Comparison of ENCODE assay signal across 28 cellular contexts in the genomic region with DNA sequence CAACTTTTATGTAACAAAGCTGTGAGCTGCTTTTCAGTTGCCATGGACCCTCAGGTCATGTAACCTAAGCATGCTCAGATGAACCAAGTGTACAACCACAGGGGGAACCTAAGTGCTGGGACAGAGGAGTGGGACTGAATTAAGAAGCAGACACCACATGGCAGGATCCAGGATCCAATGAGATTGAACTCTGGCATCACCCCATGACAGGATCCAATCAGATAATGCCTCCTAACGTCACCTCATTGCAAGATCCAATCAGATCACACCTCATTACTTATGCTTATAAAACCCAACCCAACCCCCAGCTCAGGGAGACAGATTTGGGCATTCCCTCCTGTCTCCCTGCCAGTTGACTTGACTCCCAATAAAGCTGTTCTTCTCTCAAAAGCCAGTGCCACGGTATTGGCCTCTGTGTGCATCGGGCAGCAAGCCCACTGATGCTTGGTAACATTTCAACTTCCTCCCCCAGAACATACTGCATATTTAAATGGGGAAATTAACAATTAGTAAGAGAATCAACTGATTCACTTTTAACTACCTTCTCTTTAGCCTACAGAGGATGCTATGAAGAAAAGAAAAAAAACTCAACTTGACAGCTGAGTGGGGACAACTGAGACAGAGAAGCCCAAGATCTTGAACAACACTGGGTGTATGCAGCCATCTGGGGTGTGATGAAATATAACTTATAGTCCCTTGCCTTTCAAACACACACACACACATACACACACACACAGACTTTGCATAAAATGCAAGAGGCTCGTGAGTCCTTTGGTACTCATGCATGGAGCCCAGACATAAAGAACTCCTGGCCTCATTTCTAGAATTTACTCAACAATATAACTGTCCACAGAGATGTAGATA.
DNase-seq lines count a peak whose midpoint lies in the region; ATAC-seq, FAIRE-seq and TF ChIP-seq lines count a peak whose summit lies in the region.
"Had no signal": no experiment of that assay in that cellular context is flagged by ENCODE, and none has a peak within 500 bp of the region (broad histone marks: within the 10 kb centered on the region; RNA-seq: fewer than 3 reads in every experiment).

No MANE protein-coding gene starts in this region.

- H3K27ac ChIP-seq in A673 (ENCODE audit: low read depth, low read length, poor library complexity, severe bottlenecking), result peak overlapping the region; percentile 25
- no peak overlapping the region for H3K27ac ChIP-seq in HEK293 (ENCODE audit: extremely low read depth, low read depth, low read length)
- H3K27ac ChIP-seq in endodermal cell (ENCODE audit: low read depth, low read length), result peak overlapping the region; percentile 16
- H3K27ac ChIP-seq: BLaER1 treated with 17β-estradiol and CSF1 and Interleukin-3, amounts not matched to agents 10 nM and 100 nM; colonic mucosa; esophagus squamous epithelium; gastrocnemius medialis; ovary; uterus had no signal

- CTCF ChIA-PET in A673 (lab: Charles Lee) (no interaction called here), HEK293 (lab: Yijun Ruan, JAX) (interaction anchor here (1.2 kb wide), 1 partner anchor 218 kb away, joined by 3 read pairs; no protein-coding TSS in a partner anchor)

- H3K36me3 ChIP-seq in A673 (ENCODE audit: insufficient read depth, low read length, poor library complexity, severe bottlenecking) (no peaks in the 10 kb centered on the region), HEK293 (ENCODE audit: control insufficient read depth in 2 of 2, insufficient read depth in 1 of 2, low read length in 2 of 2) (no peaks in the 10 kb centered on the region), endodermal cell (ENCODE audit: control insufficient read depth, insufficient read depth, low read length) (no peaks in the 10 kb centered on the region)
- H3K36me3 ChIP-seq: colonic mucosa, gastrocnemius medialis, ovary, uterus had no signal

- POLR2A ChIA-PET in A673 (lab: Charles Lee; ENCODE audit: low non-redundant PET) (no interaction called here), HEK293 (lab: Yijun Ruan, JAX) (no interaction called here)

- peak; percentile 24 for DNase-seq in A673 (ENCODE audit: low spot score)
- DNase-seq in NCI-H82 treated with DMSO at 0.1 percent for 48 hours (lab: John Stamatoyannopoulos, UW; ENCODE audit: unreplicated experiment), result peak; percentile 99
- no peak for DNase-seq in endodermal cell
- no peak for DNase-seq in activated CD4-positive, alpha-beta T cell treated with anti-CD3 and anti-CD28 coated beads for 4 hours
- DNase-seq in H54 (ENCODE audit: insufficient read length, low spot score), result no peak
- DNase-seq in activated T-cell treated with anti-CD3 and anti-CD28 coated beads, Interleukin-2, amount 50 U/mL, for 72 hours, result no peak
- DNase-seq: ACHN; activated CD4-positive, alpha-beta memory T cell treated with anti-CD3 and anti-CD28 coated beads, Interleukin-2, amount 10 ng/mL, durations not matched to agents 7 days and 5 days; activated effector memory CD4-positive, alpha-beta T cell treated with Interleukin-2 at 50 U/mL for 16 hours; colonic mucosa; esophagus squamous epithelium; gastrocnemius medialis; HFFc6; islet precursor cell; KG1; left ventricle myocardium superior; natural killer cell; NCI-H146; OCI-M1; ovary; Right ventricle myocardium superior; stimulated activated CD4-positive, alpha-beta T cell treated with anti-CD3 and anti-CD28 coated beads, Interleukin-2, amount 100 ng/mL, for 24 hours; uterus had no signal

- H3K4me3 Mint-ChIP-seq in endodermal cell, result no peak overlapping the region
- H3K4me3 Mint-ChIP-seq in activated T-cell treated with anti-CD3 and anti-CD28 coated beads, Interleukin-2, amount 50 U/mL, for 72 hours, result no peak overlapping the region
- H3K4me3 Mint-ChIP-seq: activated CD4-positive, alpha-beta memory T cell treated with anti-CD3 and anti-CD28 coated beads, Interleukin-2, amount 10 ng/mL, durations not matched to agents 7 days and 5 days; HFFc6; natural killer cell had no signal

- intact Hi-C loops in A673 (cut with micrococcal nuclease; ENCODE audit: unreplicated experiment), result no loop called here

- H3K9me3 ChIP-seq in A673 (ENCODE audit: low read depth, low read length, poor library complexity, severe bottlenecking) (no peaks in the 10 kb centered on the region), HEK293 (ENCODE audit: control insufficient read depth, insufficient read depth, low read depth, low read length) (no peaks in the 10 kb centered on the region), endodermal cell (ENCODE audit: control insufficient read depth, low read length) (no peaks in the 10 kb centered on the region)
- H3K9me3 ChIP-seq: colonic mucosa, esophagus squamous epithelium, gastrocnemius medialis, ovary, uterus had no signal

- FAIRE-seq in H54 (lab: Jason Lieb, UNC), result no peak
- FAIRE-seq: GM19239 had no signal

- no peak for TF ChIP-seq POLR2A in H54 (IDR thresholded peaks at IDR 0.05; ENCODE audit: low read depth, low read length)

- H3K4me1 ChIP-seq in A673 (ENCODE audit: insufficient read depth, low read length, poor library complexity, severe bottlenecking), result peaks cover 39% of the 10 kb centered on the region
- H3K4me1 ChIP-seq in HEK293 (ENCODE audit: control insufficient read depth, insufficient read depth, low read length), result no peaks in the 10 kb centered on the region
- H3K4me1 ChIP-seq in endodermal cell (ENCODE audit: control insufficient read depth, insufficient read depth, low read length), result no peaks in the 10 kb centered on the region
- H3K4me1 ChIP-seq: colonic mucosa, esophagus squamous epithelium, gastrocnemius medialis, uterus had no signal

- H3K27me3 ChIP-seq in A673 (replicated peaks; ENCODE audit: insufficient read depth, low read depth, low read length, poor library complexity) (no peaks in the 10 kb centered on the region), endodermal cell (ENCODE audit: control insufficient read depth, insufficient read depth, low read length, poor library complexity, severe bottlenecking) (no peaks in the 10 kb centered on the region)
- H3K27me3 ChIP-seq: BLaER1 treated with 17β-estradiol and CSF1 and Interleukin-3, amounts not matched to agents 10 nM and 100 nM; colonic mucosa; esophagus squamous epithelium; gastrocnemius medialis; ovary; uterus had no signal

- no peaks in the 10 kb centered on the region for H3K27me3 Mint-ChIP-seq in endodermal cell (ENCODE audit: insufficient read depth)
- H3K27me3 Mint-ChIP-seq in activated T-cell treated with anti-CD3 and anti-CD28 coated beads, Interleukin-2, amount 50 U/mL, for 72 hours (ENCODE audit: low read depth), result no peaks in the 10 kb centered on the region
- H3K27me3 Mint-ChIP-seq: activated CD4-positive, alpha-beta memory T cell treated with anti-CD3 and anti-CD28 coated beads, Interleukin-2, amount 10 ng/mL, durations not matched to agents 7 days and 5 days had no signal

- no peak for ATAC-seq in activated T-cell treated with anti-CD3 and anti-CD28 coated beads, Interleukin-2, amount 50 U/mL, for 72 hours (replicated peaks in 1 of 2)
- no peak for ATAC-seq in GM19328 (IDR thresholded peaks at IDR 0.05; ENCODE audit: unreplicated experiment)
- ATAC-seq: gastrocnemius medialis, left ventricle myocardium superior, natural killer cell had no signal

- 87 to 93% methylated on average over 3 to 4 of the region's 4 CpGs for WGBS in endodermal cell (ENCODE audit: insufficient coverage in 1 of 2, insufficient read length in 1 of 2), 2 experiments

- H3K9me3 Mint-ChIP-seq in endodermal cell, result no peaks in the 10 kb centered on the region
- H3K9me3 Mint-ChIP-seq in activated T-cell treated with anti-CD3 and anti-CD28 coated beads, Interleukin-2, amount 50 U/mL, for 72 hours, result no peaks in the 10 kb centered on the region
- H3K9me3 Mint-ChIP-seq: activated CD4-positive, alpha-beta memory T cell treated with anti-CD3 and anti-CD28 coated beads, Interleukin-2, amount 10 ng/mL, durations not matched to agents 7 days and 5 days; HFFc6; natural killer cell had no signal

- no peak overlapping the region for H3K4me3 ChIP-seq in A673 (ENCODE audit: low read depth, low read length, poor library complexity, severe bottlenecking)
- H3K4me3 ChIP-seq in HEK293 (ENCODE audit: low read depth, low read length), result no peak overlapping the region
- H3K4me3 ChIP-seq in endodermal cell (ENCODE audit: low read length), result no peak overlapping the region
- H3K4me3 ChIP-seq: BLaER1 treated with 17β-estradiol and CSF1 and Interleukin-3, amounts not matched to agents 10 nM and 100 nM; colonic mucosa; esophagus squamous epithelium; gastrocnemius medialis; ovary; smooth muscle cell; uterus had no signal

- no peak overlapping the region for H3K9ac ChIP-seq in endodermal cell (ENCODE audit: extremely low read depth, low read length, poor library complexity, severe bottlenecking)
- H3K9ac ChIP-seq: BLaER1 treated with 17β-estradiol and CSF1 and Interleukin-3, amounts not matched to agents 10 nM and 100 nM had no signal

- H3K36me3 Mint-ChIP-seq in endodermal cell (ENCODE audit: low read depth), result peaks cover 2% of the 10 kb centered on the region
- no peaks in the 10 kb centered on the region for H3K36me3 Mint-ChIP-seq in activated T-cell treated with anti-CD3 and anti-CD28 coated beads, Interleukin-2, amount 50 U/mL, for 72 hours (ENCODE audit: insufficient read depth in 2 of 2)
- H3K36me3 Mint-ChIP-seq: natural killer cell had no signal

- TF ChIP-seq CTCF in A673 (conservative IDR thresholded peaks at IDR 0.05; ENCODE audit: low read depth, low read length) (no peak), HEK293 (tag by site-specific recombination; IDR thresholded peaks at IDR 0.05) (no peak), endodermal cell (conservative IDR thresholded peaks at IDR 0.05) (no peak)

- no peak overlapping the region for H3K27ac Mint-ChIP-seq in endodermal cell
- no peak overlapping the region for H3K27ac Mint-ChIP-seq in activated T-cell treated with anti-CD3 and anti-CD28 coated beads, Interleukin-2, amount 50 U/mL, for 72 hours
- H3K27ac Mint-ChIP-seq: HFFc6, natural killer cell had no signal

- H3K4me1 Mint-ChIP-seq in endodermal cell, result peaks cover 3% of the 10 kb centered on the region
- no peaks in the 10 kb centered on the region for H3K4me1 Mint-ChIP-seq in activated T-cell treated with anti-CD3 and anti-CD28 coated beads, Interleukin-2, amount 50 U/mL, for 72 hours (ENCODE audit: low read depth)
- H3K4me1 Mint-ChIP-seq: activated CD4-positive, alpha-beta memory T cell treated with anti-CD3 and anti-CD28 coated beads, Interleukin-2, amount 10 ng/mL, durations not matched to agents 7 days and 5 days had no signal

- no TSS peak for BruUV-seq in A673 (replicated peaks; lab: Mats Ljungman, UMichigan)

TF ChIP-seq in HEK293, 187 proteins besides CTCF, POLR2A, EP300 and RAD21 (continues in another document):
- no peak for TF ChIP-seq ZFP41 (tag by site-specific recombination; IDR thresholded peaks at IDR 0.05; ENCODE audit: borderline replicate concordance)
- no peak for TF ChIP-seq ZBTB48 (tag by site-specific recombination; IDR thresholded peaks at IDR 0.05)
- no peak for TF ChIP-seq SP3 (tag by site-specific recombination; IDR thresholded peaks at IDR 0.05)

Comparison
In these comparisons a context has a peak if more than half of its experiments do, and no peak if none do; other contexts are left out.
1. DNase-seq: peak in A673 (single experiment) and NCI-H82 treated with DMSO at 0.1 percent for 48 hours (single experiment); none in endodermal cell (single experiment), activated CD4-positive, alpha-beta T cell treated with anti-CD3 and anti-CD28 coated beads for 4 hours (0 of 2), H54 (single experiment) and activated T-cell treated with anti-CD3 and anti-CD28 coated beads, Interleukin-2, amount 50 U/mL, for 72 hours (0 of 2).